Comparison of ENCODE assay signal across 21 cellular contexts in genomic region chr3:127363171-127363570, GRCh38.
DNase-seq lines count a peak whose midpoint lies in the region; ATAC-seq, FAIRE-seq and TF ChIP-seq lines count a peak whose summit lies in the region.
"Had no signal": no experiment of that assay in that cellular context is flagged by ENCODE, and none has a peak within 500 bp of the region (broad histone marks: within the 10 kb centered on the region; RNA-seq: fewer than 3 reads in every experiment).

No MANE protein-coding gene starts in this region.

- no peak overlapping the region for H3K4me2 ChIP-seq in GM23338
- H3K4me2 ChIP-seq: BLaER1 had no signal

- H3F3A ChIP-seq in GM23338 (replicated peaks; ENCODE audit: low read depth) = no peaks in the 10 kb centered on the region

- peaks cover 11% of the 10 kb centered on the region for H3K4me1 Mint-ChIP-seq in GM23338
- H3K4me1 Mint-ChIP-seq: CD14-positive monocyte; CD4-positive, alpha-beta memory T cell; IgD-negative memory B cell had no signal

- H2AFZ ChIP-seq in GM23338 = no peak overlapping the region

- ATAC-seq in Right ventricle myocardium inferior = no peak
- no peak for ATAC-seq in upper lobe of right lung
- ATAC-seq in GM23338 = no peak
- ATAC-seq in HG03045 (IDR thresholded peaks at IDR 0.05; ENCODE audit: unreplicated experiment) = no peak
- ATAC-seq: HepG2 had no signal

- H3K9me3 ChIP-seq in left ventricle myocardium inferior (replicated peaks) (no peaks in the 10 kb centered on the region), kidney (ENCODE audit: control insufficient read depth in 1 of 2, low read length in 2 of 2) (no peaks in the 10 kb centered on the region), upper lobe of right lung (no peaks in the 10 kb centered on the region)

- TF ChIP-seq CTCF in left ventricle myocardium inferior (IDR thresholded peaks at IDR 0.05; ENCODE audit: borderline replicate concordance) (no peak), kidney (IDR thresholded peaks at IDR 0.05; ENCODE audit: borderline replicate concordance, extremely low read depth, insufficient read depth) (no peak), upper lobe of right lung (IDR thresholded peaks at IDR 0.05) (no peak), GM23338 (conservative IDR thresholded peaks at IDR 0.05; ENCODE audit: low read depth in 2 of 2) (no peak)

- peaks cover 8% of the 10 kb centered on the region for H3K9me3 Mint-ChIP-seq in GM23338

- H3K4me3 Mint-ChIP-seq in GM23338 = no peak overlapping the region
- H3K4me3 Mint-ChIP-seq: CD14-positive monocyte, H9, IgD-negative memory B cell had no signal

- peaks cover 2% of the 10 kb centered on the region for H3K27me3 Mint-ChIP-seq in GM23338 (ENCODE audit: insufficient read depth, low read depth, poor library complexity)

- H4K20me1 ChIP-seq in GM23338 (replicated peaks; ENCODE audit: insufficient read depth) = no peaks in the 10 kb centered on the region
- H4K20me1 ChIP-seq: BLaER1 had no signal

- no peaks in the 10 kb centered on the region for H3K9me2 ChIP-seq in GM23338 (ENCODE audit: insufficient read depth)

- H3K9ac ChIP-seq in kidney (ENCODE audit: low read length in 2 of 2) = no peak overlapping the region
- H3K9ac ChIP-seq: BLaER1 had no signal

- DNase-seq in Right ventricle myocardium inferior (ENCODE audit: missing footprints) (peak; percentile 65), left ventricle myocardium inferior (no peak), NCI-H2171 treated with DMSO at 0.1 percent for 48 hours (lab: John Stamatoyannopoulos, UW) (peak; percentile 84), kidney (peak; percentile 65), upper lobe of right lung (peak; percentile 48), GM23338 (ENCODE audit: low spot score) (no peak), NCI-H82 treated with DMSO at 0.1 percent for 48 hours (lab: John Stamatoyannopoulos, UW; ENCODE audit: unreplicated experiment) (no peak)
- DNase-seq: 8988T; Calu3; CD4-positive, alpha-beta memory T cell; DMS 273 treated with DMSO at 0.1 percent for 48 hours; H9 had no signal

- H3K4me1 ChIP-seq in left ventricle myocardium inferior (no peaks in the 10 kb centered on the region), kidney (ENCODE audit: control insufficient read depth in 1 of 2, insufficient read depth in 1 of 2, low read depth in 1 of 2, low read length in 2 of 2) (no peaks in the 10 kb centered on the region), upper lobe of right lung (no peaks in the 10 kb centered on the region), GM23338 (ENCODE audit: insufficient read depth) (no peaks in the 10 kb centered on the region)

- no peak overlapping the region for H3K4me3 ChIP-seq in left ventricle myocardium inferior
- H3K4me3 ChIP-seq in kidney (ENCODE audit: low read length in 2 of 2) = no peak overlapping the region
- H3K4me3 ChIP-seq in upper lobe of right lung = no peak overlapping the region
- H3K4me3 ChIP-seq in GM23338 = no peak overlapping the region
- H3K4me3 ChIP-seq: BLaER1 had no signal

- H3K27ac ChIP-seq in left ventricle myocardium inferior (replicated peaks) (no peak overlapping the region), kidney (ENCODE audit: low read depth in 2 of 2, low read length in 2 of 2) (no peak overlapping the region), upper lobe of right lung (no peak overlapping the region), GM23338 (ENCODE audit: low read depth) (no peak overlapping the region)
- H3K27ac ChIP-seq: BLaER1 had no signal

- peaks cover 4% of the 10 kb centered on the region; the same call in 1 of the 3 replicates for H3K36me3 Mint-ChIP-seq in GM23338 (ENCODE audit: low read depth)
- H3K36me3 Mint-ChIP-seq: CD14-positive monocyte; CD4-positive, alpha-beta memory T cell; IgD-negative memory B cell had no signal

- H3K36me3 ChIP-seq in left ventricle myocardium inferior = no peaks in the 10 kb centered on the region
- no peaks in the 10 kb centered on the region for H3K36me3 ChIP-seq in kidney (ENCODE audit: control insufficient read depth in 1 of 2, insufficient read depth in 2 of 2, low read length in 2 of 2)
- H3K36me3 ChIP-seq in upper lobe of right lung = no peaks in the 10 kb centered on the region
- H3K36me3 ChIP-seq in GM23338 (ENCODE audit: insufficient read depth) = no peaks in the 10 kb centered on the region
- H3K36me3 ChIP-seq: BLaER1 had no signal

- no peak overlapping the region for H3K27ac Mint-ChIP-seq in GM23338
- H3K27ac Mint-ChIP-seq: CD14-positive monocyte; CD4-positive, alpha-beta memory T cell; IgD-negative memory B cell had no signal

- intact Hi-C loops in Right ventricle myocardium inferior (cut with DNase I) (no loop called here), left ventricle myocardium inferior (cut with micrococcal nuclease) (no loop called here), kidney (cut with DNase I) (no loop called here), upper lobe of right lung (cut with DNase I) (no loop called here)

- H3K79me2 ChIP-seq in GM23338 (replicated peaks; ENCODE audit: insufficient read depth) = no peaks in the 10 kb centered on the region

- H3K27me3 ChIP-seq in left ventricle myocardium inferior (ENCODE audit: low read depth) (peaks cover 83% of the 10 kb centered on the region), upper lobe of right lung (no peaks in the 10 kb centered on the region), GM23338 (ENCODE audit: insufficient read depth) (no peaks in the 10 kb centered on the region)
- H3K27me3 ChIP-seq: BLaER1 had no signal

- FAIRE-seq in kidney (lab: Jason Lieb, UNC) = no peak
- FAIRE-seq: G401.6, GM12892, GM18507, H1, HepG2 had no signal

TF ChIP-seq in GM23338, 12 proteins besides CTCF, POLR2A, EP300 and RAD21 (continues in another document):
- TF ChIP-seq ZNF462 (CRISPR knock-in tag; IDR thresholded peaks at IDR 0.05) = no peak
- TF ChIP-seq STAT1 (IDR thresholded peaks at IDR 0.05; ENCODE audit: unreplicated experiment) = no peak
- TF ChIP-seq CREB1 (CRISPR knock-in tag; IDR thresholded peaks at IDR 0.05; ENCODE audit: low read depth) = no peak
- no peak for TF ChIP-seq NANOG (IDR thresholded peaks at IDR 0.05; ENCODE audit: borderline replicate concordance)
- TF ChIP-seq EZH2 (IDR thresholded peaks at IDR 0.05; ENCODE audit: low read depth, unreplicated experiment) = no peak
- TF ChIP-seq ZNF114 (CRISPR knock-in tag; IDR thresholded peaks at IDR 0.05) = no peak
- no peak for TF ChIP-seq JUNB (IDR thresholded peaks at IDR 0.05; ENCODE audit: unreplicated experiment)
- no peak for TF ChIP-seq ZNF331 (CRISPR knock-in tag; IDR thresholded peaks at IDR 0.05; ENCODE audit: low read depth)

Comparison
In these comparisons a context has a peak if more than half of its experiments do, and no peak if none do; other contexts are left out.
1. DNase-seq: peak in Right ventricle myocardium inferior (single experiment), NCI-H2171 treated with DMSO at 0.1 percent for 48 hours (single experiment), kidney (single experiment) and upper lobe of right lung (single experiment); none in left ventricle myocardium inferior (single experiment), GM23338 (single experiment) and NCI-H82 treated with DMSO at 0.1 percent for 48 hours (single experiment).